In genomic region chr9:128215491-128216404, GRCh38 we compare ENCODE assay signal across 11 cellular contexts. TPM values are rescaled to one million over a fixed set of nuclear protein-coding genes. Genes with fewer than 3 reads are reported as not detected.
DNase-seq lines count a peak whose midpoint lies in the region; TF ChIP-seq lines count a peak whose summit lies in the region.
"Had no signal": no experiment of that assay in that cellular context is flagged by ENCODE, and none has a peak within 500 bp of the region (broad histone marks: within the 10 kb centered on the region; RNA-seq: fewer than 3 reads in every experiment).

No MANE protein-coding gene starts in this region.

- no peak for TF ChIP-seq CTCF in SK-N-SH (IDR thresholded peaks at IDR 0.05)

- H2BK120ac ChIP-seq in trophoblast cell (ENCODE audit: insufficient read depth, low read length, poor library complexity), result no peak overlapping the region

- 26% methylated on average over 8 of the region's 10 CpGs for WGBS in SK-N-SH (ENCODE audit: low lambda C conversion rate)
- no CpG with 5 or more reads among the region's 10 CpGs for WGBS in trophoblast cell (ENCODE audit: extremely low coverage, insufficient coverage, insufficient read length)

- no peak overlapping the region for H4K91ac ChIP-seq in trophoblast cell (ENCODE audit: low read depth, low read length)

- H2AFZ ChIP-seq in SK-N-SH (ENCODE audit: low read depth) (no peak overlapping the region), trophoblast cell (ENCODE audit: insufficient read depth, low read length, poor library complexity) (no peak overlapping the region)

- H3K14ac ChIP-seq in trophoblast cell (ENCODE audit: low read length), result no peak overlapping the region

- peak overlapping the region; percentile 31 for H3K27ac ChIP-seq in BLaER1
- peak overlapping the region; percentile 64 to 73; a peak in 3 of 4 replicates for H3K27ac ChIP-seq in SK-N-SH (ENCODE audit: low read depth in 2 of 2, low read length in 1 of 2)
- H3K27ac ChIP-seq in trophoblast cell (ENCODE audit: low read depth, low read length), result no peak overlapping the region
- H3K27ac ChIP-seq: spleen had no signal

- no peak overlapping the region for H3K4me3 ChIP-seq in BLaER1
- no peak overlapping the region for H3K4me3 ChIP-seq in SK-N-SH (ENCODE audit: low read depth in 2 of 2, low read length in 1 of 2)
- no peak overlapping the region for H3K4me3 ChIP-seq in trophoblast cell (ENCODE audit: low read depth, low read length)
- H3K4me3 ChIP-seq: spleen, upper lobe of left lung had no signal

- H3K27me3 ChIP-seq in BLaER1 (no peaks in the 10 kb centered on the region), SK-N-SH (ENCODE audit: insufficient read depth) (no peaks in the 10 kb centered on the region), trophoblast cell (ENCODE audit: insufficient read depth, low read length) (no peaks in the 10 kb centered on the region)
- H3K27me3 ChIP-seq: upper lobe of left lung had no signal

- 0 out of 2 replicates have a peak overlapping the region, but pooled peaks have one; percentile 80 for H3K4me2 ChIP-seq in BLaER1
- no peak overlapping the region for H3K4me2 ChIP-seq in SK-N-SH
- H3K4me2 ChIP-seq in trophoblast cell (ENCODE audit: low read length), result no peak overlapping the region

- no peaks in the 10 kb centered on the region for H3K9me2 ChIP-seq in SK-N-SH

- DNase-seq in SK-N-SH, result peak; percentile 60
- DNase-seq in fibroblast of the conjunctiva (ENCODE audit: low read depth), result peak; percentile 45
- no peak for DNase-seq in trophoblast cell
- no peak for DNase-seq in activated T-cell treated with anti-CD3 and anti-CD28 coated beads, Interleukin-2, amount 50 U/mL, for 48 hours
- DNase-seq in stimulated activated CD8-positive, alpha-beta memory T cell treated with anti-CD3 and anti-CD28 coated beads, Interleukin-4, amount 100 ng/mL, for 48 hours, result no peak
- DNase-seq in foreskin melanocyte, result no peak
- DNase-seq in DMS153 treated with DMSO at 0.1 percent for 48 hours (lab: John Stamatoyannopoulos, UW; ENCODE audit: unreplicated experiment), result no peak
- DNase-seq: spleen, T-helper 1 cell, upper lobe of left lung had no signal

- no peak overlapping the region for H3K23ac ChIP-seq in trophoblast cell (ENCODE audit: low read length)

- no peak overlapping the region for H3K18ac ChIP-seq in trophoblast cell (ENCODE audit: low read length)

- peak overlapping the region; percentile 18 for H2BK12ac ChIP-seq in trophoblast cell (ENCODE audit: low read length)

- CTCF ChIA-PET in SK-N-SH (lab: Yijun Ruan, JAX), result interaction anchor here (0.9 to 2.7 kb wide), 4 partner anchors 9 to 22 kb away, joined by 3 to 10 read pairs (median 4); no protein-coding TSS in a partner anchor

- TF ChIP-seq EP300 in SK-N-SH (IDR thresholded peaks at IDR 0.05; ENCODE audit: borderline replicate concordance in 1 of 2, low read depth in 1 of 2, low read length in 1 of 2), result no peak; a peak in 1 of 4 replicates

- H3K79me2 ChIP-seq in SK-N-SH (ENCODE audit: insufficient read depth) (no peaks in the 10 kb centered on the region), trophoblast cell (ENCODE audit: control insufficient read depth, insufficient read depth, low read length, poor library complexity) (no peaks in the 10 kb centered on the region)

- H3F3A ChIP-seq in SK-N-SH (replicated peaks; ENCODE audit: insufficient read depth), result peaks cover 16% of the 10 kb centered on the region

- no peak for TF ChIP-seq RAD21 in SK-N-SH (IDR thresholded peaks at IDR 0.05; ENCODE audit: low read length)

- no peak overlapping the region for H2AK5ac ChIP-seq in trophoblast cell (ENCODE audit: low read length)

- POLR2A ChIA-PET in SK-N-SH (lab: Yijun Ruan, JAX), result interaction anchor here (1.4 kb wide), 1 partner anchor 17 kb away, joined by 3 read pairs; no protein-coding TSS in a partner anchor

- H3K9ac ChIP-seq in BLaER1, result no peak overlapping the region
- peak overlapping the region; percentile 19; the same call in 1 of the 2 replicates for H3K9ac ChIP-seq in SK-N-SH
- H3K9ac ChIP-seq in trophoblast cell (ENCODE audit: low read length), result no peak overlapping the region

- H3K79me1 ChIP-seq in trophoblast cell (ENCODE audit: low read length), result peaks cover 6% of the 10 kb centered on the region

- no peaks in the 10 kb centered on the region for H3K9me3 ChIP-seq in BLaER1
- H3K9me3 ChIP-seq in SK-N-SH, result no peaks in the 10 kb centered on the region
- peaks cover 3% of the 10 kb centered on the region for H3K9me3 ChIP-seq in trophoblast cell (ENCODE audit: insufficient read depth, low read depth, low read length)
- H3K9me3 ChIP-seq: spleen, upper lobe of left lung had no signal

- H4K8ac ChIP-seq in trophoblast cell (ENCODE audit: low read depth, low read length), result peak overlapping the region; percentile 8

- no peak overlapping the region for H4K12ac ChIP-seq in trophoblast cell (ENCODE audit: low read depth, low read length)

- no peak overlapping the region for H2BK5ac ChIP-seq in trophoblast cell (ENCODE audit: low read depth, low read length, poor library complexity)

- no peaks in the 10 kb centered on the region for H3K36me3 ChIP-seq in BLaER1
- peaks cover 4 to 6% of the 10 kb centered on the region in 2 experiments for H3K36me3 ChIP-seq in SK-N-SH (replicated peaks in 1 of 2; ENCODE audit: control insufficient read depth in 1 of 2, insufficient read depth in 2 of 2, low read length in 1 of 2)
- no peaks in the 10 kb centered on the region for H3K36me3 ChIP-seq in trophoblast cell (ENCODE audit: control insufficient read depth in 1 of 2, insufficient read depth in 2 of 2, low read length in 2 of 2)
- H3K36me3 ChIP-seq: spleen, upper lobe of left lung had no signal

- no peaks in the 10 kb centered on the region for H4K20me1 ChIP-seq in BLaER1
- H4K20me1 ChIP-seq in SK-N-SH (ENCODE audit: insufficient read depth), result no peaks in the 10 kb centered on the region

- H3K4ac ChIP-seq in trophoblast cell (ENCODE audit: low read depth, low read length), result no peak overlapping the region

- H3K4me1 ChIP-seq in BLaER1 (peaks cover 62% of the 10 kb centered on the region), SK-N-SH (ENCODE audit: control insufficient read depth in 1 of 2, insufficient read depth in 2 of 2, low read depth in 1 of 2, low read length in 1 of 2) (peaks cover 18 to 24% of the 10 kb centered on the region in 2 experiments; a peak in 3 of 4 replicates), trophoblast cell (ENCODE audit: control insufficient read depth in 1 of 2, insufficient read depth in 2 of 2, low read length in 2 of 2) (peaks cover 14 to 17% of the 10 kb centered on the region in 2 experiments)

TF ChIP-seq in SK-N-SH, 30 proteins besides CTCF, POLR2A, EP300 and RAD21:
- no peak for TF ChIP-seq SIN3A (IDR thresholded peaks at IDR 0.05; ENCODE audit: borderline replicate concordance, low read depth, low read length)
- TF ChIP-seq TEAD4 (IDR thresholded peaks at IDR 0.05; ENCODE audit: borderline replicate concordance, insufficient read depth), result no peak
- TF ChIP-seq MEF2A (IDR thresholded peaks at IDR 0.05; ENCODE audit: borderline replicate concordance, low read depth), result no peak
- no peak; the same call in 1 of the 2 replicates for TF ChIP-seq TCF12 (IDR thresholded peaks at IDR 0.05)
- TF ChIP-seq IRF3 (IDR thresholded peaks at IDR 0.05; ENCODE audit: low read depth, low read length), result no peak
- TF ChIP-seq FOSL2 (IDR thresholded peaks at IDR 0.05; ENCODE audit: borderline replicate concordance, low read depth), result peak; percentile 48; the same call in 1 of the 2 replicates
- peak; percentile 39; the same call in 1 of the 2 replicates for TF ChIP-seq JUND (IDR thresholded peaks at IDR 0.05)
- TF ChIP-seq USF1 (IDR thresholded peaks at IDR 0.05; ENCODE audit: borderline replicate concordance, low read depth), result no peak

RNA-seq across cellular contexts. Expression of gene DNM1, which starts 12.6 kb away (rescaled TPM):
- 31.0 and 35.7 TPM in 2 replicates for polyA plus RNA-seq in SK-N-SH (2012; rRNA removed)
- polyA plus RNA-seq in SK-N-SH (2012; cell fraction: cytosol; rRNA removed), result 10.3 and 15.7 TPM in 2 replicates
- 167 and 203 TPM in 2 replicates for polyA plus RNA-seq in SK-N-SH (2012; cell fraction: nucleus; rRNA removed)
- 6.0 TPM in 2 replicates for polyA plus RNA-seq in trophoblast cell (2013)

RNA-seq across cellular contexts. Expression of gene CIZ1, which starts 24.4 kb away (rescaled TPM):
- polyA plus RNA-seq in SK-N-SH (2012; rRNA removed), result 36.6 and 37.0 TPM in 2 replicates
- 21.4 and 22.4 TPM in 2 replicates for polyA plus RNA-seq in SK-N-SH (2012; cell fraction: cytosol; rRNA removed)
- 98.3 and 112 TPM in 2 replicates for polyA plus RNA-seq in SK-N-SH (2012; cell fraction: nucleus; rRNA removed)
- polyA plus RNA-seq in trophoblast cell (2013), result 103 and 112 TPM in 2 replicates

RNA-seq across cellular contexts. Expression of gene BBLN, which starts 55.7 kb away (rescaled TPM):
- polyA plus RNA-seq in SK-N-SH (2012; rRNA removed), result 79.4 and 109 TPM in 2 replicates
- 53.9 and 87.3 TPM in 2 replicates for polyA plus RNA-seq in SK-N-SH (2012; cell fraction: cytosol; rRNA removed)
- polyA plus RNA-seq in SK-N-SH (2012; cell fraction: nucleus; rRNA removed), result 44.6 and 72.8 TPM in 2 replicates
- 57.0 and 59.5 TPM in 2 replicates for polyA plus RNA-seq in trophoblast cell (2013)

Comparison
In these comparisons a context has a peak if more than half of its experiments do, and no peak if none do; other contexts are left out.
1. DNase-seq: peak in SK-N-SH (single experiment) and fibroblast of the conjunctiva (single experiment); none in trophoblast cell (0 of 2), activated T-cell treated with anti-CD3 and anti-CD28 coated beads, Interleukin-2, amount 50 U/mL, for 48 hours (0 of 2), stimulated activated CD8-positive, alpha-beta memory T cell treated with anti-CD3 and anti-CD28 coated beads, Interleukin-4, amount 100 ng/mL, for 48 hours (single experiment), foreskin melanocyte (single experiment) and DMS153 treated with DMSO at 0.1 percent for 48 hours (single experiment).